ENCODE assay signal across 37 cellular contexts in the genomic region with DNA sequence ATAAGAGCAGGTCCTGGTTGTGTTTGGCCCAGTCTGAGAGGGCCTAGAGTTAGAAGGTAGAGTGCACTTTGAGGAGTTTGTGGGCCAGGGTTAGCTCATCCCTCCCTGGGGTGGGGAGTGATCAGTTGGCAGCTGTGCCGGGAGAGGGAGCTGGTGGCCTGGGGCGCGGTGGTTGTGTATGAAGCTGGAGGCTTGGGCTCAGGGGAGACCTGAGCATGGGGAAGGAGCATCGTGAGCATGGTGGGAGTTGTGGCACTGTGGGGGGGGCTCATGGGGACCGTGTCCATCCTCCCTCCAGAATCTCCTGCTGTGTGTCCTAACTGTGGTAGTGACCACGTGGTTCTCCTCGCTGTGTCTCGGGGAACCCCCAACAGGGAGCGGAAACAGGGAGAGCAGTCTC. TPM values are rescaled to one million over a fixed set of nuclear protein-coding genes. Genes with fewer than 3 reads are reported as not detected.
"Had no signal": no experiment of that assay in that cellular context is flagged by ENCODE, and none has a peak within 500 bp of the region (broad histone marks: within the 10 kb centered on the region; RNA-seq: fewer than 3 reads in every experiment).

No MANE protein-coding gene starts in this region.

- H3K4me3 ChIP-seq: colonic mucosa, esophagus squamous epithelium, hepatocyte, pancreas, prostate gland, skin epidermis, thyroid gland, upper lobe of left lung, vagina had no signal

- H3K27me3 Mint-ChIP-seq: activated CD4-positive, alpha-beta memory T cell treated with anti-CD3 and anti-CD28 coated beads for 36 hours; activated CD4-positive, alpha-beta T cell treated with anti-CD3 and anti-CD28 coated beads, Interleukin-2, amount 10 ng/mL, durations not matched to agents 24 days and 14 days; naive thymus-derived CD4-positive, alpha-beta T cell; stimulated activated naive CD8-positive, alpha-beta T cell treated with anti-CD3 and anti-CD28 coated beads, Interleukin-15, Interleukin-2, amounts not matched to agents 100 ng/mL and 50 ng/mL, for 24 hours had no signal

- H3K4me3 Mint-ChIP-seq: activated CD4-positive, alpha-beta memory T cell treated with anti-CD3 and anti-CD28 coated beads for 36 hours; activated CD4-positive, alpha-beta T cell treated with anti-CD3 and anti-CD28 coated beads, Interleukin-2, amount 10 ng/mL, durations not matched to agents 24 days and 14 days; activated T-helper 1 cell treated with anti-CD3 and anti-CD28 coated beads, Interleukin-12 subunit alpha, Interleukin-12 subunit beta, Interleukin-2, Interleukin-4 antibody, amounts not matched to agents 30 ng/mL and 10 ng/mL and 1 ng/mL, durations not matched to agents 14 hours and 24 hours and 36 hours; mesothelial cell of epicardium; stimulated activated effector memory CD8-positive, alpha-beta T cell treated with anti-CD3 and anti-CD28 coated beads, Interleukin-12 subunit alpha, Interleukin-12 subunit beta, amount 100 ng/mL, for 72 hours; stimulated activated naive CD8-positive, alpha-beta T cell treated with anti-CD3 and anti-CD28 coated beads, Interleukin-15, Interleukin-2, amounts not matched to agents 100 ng/mL and 50 ng/mL, for 24 hours had no signal

- H2AFZ ChIP-seq: hepatocyte had no signal

- H3K27ac ChIP-seq: colonic mucosa, epithelial cell of prostate, hepatocyte, pancreas, prostate gland, skin epidermis, thyroid gland, upper lobe of left lung, vagina, WERI-Rb-1 had no signal

- H3K27me3 ChIP-seq: colonic mucosa, esophagus squamous epithelium, hepatocyte, pancreas, thyroid gland, upper lobe of left lung, vagina had no signal

- H3K9me3 ChIP-seq: colonic mucosa, esophagus squamous epithelium, pancreas, prostate gland, thyroid gland, upper lobe of left lung, vagina had no signal

- H3K9me3 Mint-ChIP-seq: activated CD4-positive, alpha-beta memory T cell treated with anti-CD3 and anti-CD28 coated beads for 36 hours; activated CD4-positive, alpha-beta T cell treated with anti-CD3 and anti-CD28 coated beads, Interleukin-2, amount 10 ng/mL, durations not matched to agents 24 days and 14 days; activated T-helper 1 cell treated with anti-CD3 and anti-CD28 coated beads, Interleukin-12 subunit alpha, Interleukin-12 subunit beta, Interleukin-2, Interleukin-4 antibody, amounts not matched to agents 30 ng/mL and 10 ng/mL and 1 ng/mL, durations not matched to agents 14 hours and 24 hours and 36 hours; mesothelial cell of epicardium; naive thymus-derived CD4-positive, alpha-beta T cell; stimulated activated effector memory CD8-positive, alpha-beta T cell treated with anti-CD3 and anti-CD28 coated beads, Interleukin-12 subunit alpha, Interleukin-12 subunit beta, amount 100 ng/mL, for 72 hours; stimulated activated naive CD8-positive, alpha-beta T cell treated with anti-CD3 and anti-CD28 coated beads, Interleukin-15, Interleukin-2, amounts not matched to agents 100 ng/mL and 50 ng/mL, for 24 hours had no signal

- H3K36me3 ChIP-seq: colonic mucosa had no signal

- H3K4me1 ChIP-seq: colonic mucosa, esophagus squamous epithelium, pancreas, prostate gland, thyroid gland, upper lobe of left lung, vagina had no signal

- H3K27ac Mint-ChIP-seq: activated CD4-positive, alpha-beta memory T cell treated with anti-CD3 and anti-CD28 coated beads for 36 hours; activated CD4-positive, alpha-beta T cell treated with anti-CD3 and anti-CD28 coated beads, Interleukin-2, amount 10 ng/mL, durations not matched to agents 24 days and 14 days; activated T-helper 1 cell treated with anti-CD3 and anti-CD28 coated beads, Interleukin-12 subunit alpha, Interleukin-12 subunit beta, Interleukin-2, Interleukin-4 antibody, amounts not matched to agents 30 ng/mL and 10 ng/mL and 1 ng/mL, durations not matched to agents 14 hours and 24 hours and 36 hours; mesothelial cell of epicardium; stimulated activated effector memory CD8-positive, alpha-beta T cell treated with anti-CD3 and anti-CD28 coated beads, Interleukin-12 subunit alpha, Interleukin-12 subunit beta, amount 100 ng/mL, for 72 hours; stimulated activated naive CD8-positive, alpha-beta T cell treated with anti-CD3 and anti-CD28 coated beads, Interleukin-15, Interleukin-2, amounts not matched to agents 100 ng/mL and 50 ng/mL, for 24 hours had no signal

- H3K4me1 Mint-ChIP-seq: mesothelial cell of epicardium had no signal

- H3K79me2 ChIP-seq: hepatocyte had no signal

- H3K4me2 ChIP-seq: hepatocyte had no signal

- DNase-seq: activated CD4-positive, alpha-beta memory T cell treated with anti-CD3 and anti-CD28 coated beads for 36 hours; activated CD4-positive, alpha-beta T cell treated with anti-CD3 and anti-CD28 coated beads, Interleukin-2, amount 10 ng/mL, durations not matched to agents 24 days and 14 days; activated CD4-positive, CD25-positive, alpha-beta regulatory T cell treated with anti-CD3 and anti-CD28 coated beads, Interleukin-2, amount 50 U/mL, for 72 hours; activated CD8-positive, alpha-beta memory T cell treated with anti-CD3 and anti-CD28 coated beads, Interleukin-2, amount 50 U/mL, for 4 hours; activated gamma-delta T cell treated with Interleukin-2 at 50 U/mL for 16 hours; activated naive CD4-positive, alpha-beta T cell treated with anti-CD3 and anti-CD28 coated beads, Interleukin-2, amount 50 U/mL, for 16 hours; activated T-cell treated with anti-CD3 and anti-CD28 coated beads, Interleukin-2, amount 50 U/mL, for 1 hour; amniotic stem cell; cerebellar nuclear complex; colonic mucosa; effector CD8-positive, alpha-beta T cell; esophagus squamous epithelium; foreskin melanocyte; left cardiac atrium; mammary epithelial cell; naive thymus-derived CD4-positive, alpha-beta T cell; pancreas; retina; stimulated activated CD4-positive, alpha-beta T cell treated with anti-CD3 and anti-CD28 coated beads, Interleukin-4, amount 100 ng/mL, for 24 hours; T-helper 1 cell; T-helper 9 cell; upper lobe of left lung; WERI-Rb-1 had no signal

- ATAC-seq: left cardiac atrium; naive thymus-derived CD4-positive, alpha-beta T cell; pancreas; sciatic nerve; stimulated activated effector memory CD8-positive, alpha-beta T cell treated with anti-CD3 and anti-CD28 coated beads, Interleukin-12 subunit alpha, Interleukin-12 subunit beta, amount 100 ng/mL, for 72 hours had no signal

RNA-seq across cellular contexts. Expression of gene SLC4A3, which starts 16.1 kb away (rescaled TPM):
- total RNA-seq: activated CD4-positive, alpha-beta memory T cell treated with anti-CD3 and anti-CD28 coated beads for 36 hours; activated T-helper 1 cell treated with anti-CD3 and anti-CD28 coated beads, Interleukin-12 subunit alpha, Interleukin-12 subunit beta, Interleukin-2, Interleukin-4 antibody, amounts not matched to agents 30 ng/mL and 10 ng/mL and 1 ng/mL, durations not matched to agents 14 hours and 24 hours and 36 hours had no signal
- polyA plus RNA-seq: naive thymus-derived CD4-positive, alpha-beta T cell had no signal

RNA-seq across cellular contexts. Expression of gene INHA, which starts 39.2 kb away (rescaled TPM):
- total RNA-seq: activated CD4-positive, alpha-beta memory T cell treated with anti-CD3 and anti-CD28 coated beads for 36 hours; activated CD4-positive, alpha-beta T cell treated with anti-CD3 and anti-CD28 coated beads, Interleukin-2, amount 10 ng/mL, durations not matched to agents 24 days and 14 days; activated CD8-positive, alpha-beta memory T cell treated with anti-CD3 and anti-CD28 coated beads for 36 hours; activated T-helper 1 cell treated with anti-CD3 and anti-CD28 coated beads, Interleukin-12 subunit alpha, Interleukin-12 subunit beta, Interleukin-2, Interleukin-4 antibody, amounts not matched to agents 30 ng/mL and 10 ng/mL and 1 ng/mL, durations not matched to agents 14 hours and 24 hours and 36 hours; colonic mucosa; dermis microvascular lymphatic vessel endothelial cell; esophagus squamous epithelium; glomerular endothelial cell had no signal
- polyA plus RNA-seq: naive thymus-derived CD4-positive, alpha-beta T cell had no signal

RNA-seq across cellular contexts. Expression of gene OBSL1, which starts 40.0 kb away (rescaled TPM):
- polyA plus RNA-seq: naive thymus-derived CD4-positive, alpha-beta T cell had no signal
